In genomic region chr12:45728625-45729232, GRCh38 we compare ENCODE assay signal across 1 cellular context.
TF ChIP-seq lines count a peak whose summit lies in the region.

No MANE protein-coding gene starts in this region.

TF ChIP-seq in HepG2, 621 proteins besides CTCF, POLR2A, EP300 and RAD21 (continued from another document and continues in another):
- TF ChIP-seq SKIL (CRISPR knock-in tag; IDR thresholded peaks at IDR 0.05; ENCODE audit: borderline replicate concordance) (peak; percentile 67; the same call in 1 of the 2 replicates), MIER2 (CRISPR knock-in tag; IDR thresholded peaks at IDR 0.05) (peak; percentile 85), MAFF (IDR thresholded peaks at IDR 0.05; ENCODE audit: low read depth, low read length) (no peak), ADNP (CRISPR knock-in tag; IDR thresholded peaks at IDR 0.05) (peak; percentile 22; the same call in 1 of the 2 replicates), ISL2 (CRISPR knock-in tag; IDR thresholded peaks at IDR 0.05) (peak; percentile 79), GTF2F1 (IDR thresholded peaks at IDR 0.05; ENCODE audit: low read length) (0 out of 2 replicates have a peak, but pooled peaks have one; percentile 55), ATRX (CRISPR knock-in tag; IDR thresholded peaks at IDR 0.05; ENCODE audit: borderline replicate concordance) (no peak), ZNF598 (CRISPR knock-in tag; IDR thresholded peaks at IDR 0.05; ENCODE audit: borderline replicate concordance) (peak; percentile 60; the same call in 1 of the 2 replicates), KDM1A (CRISPR knock-in tag; IDR thresholded peaks at IDR 0.05) (peak; percentile 72; the same call in 1 of the 2 replicates), TBX2 (CRISPR knock-in tag; IDR thresholded peaks at IDR 0.05; ENCODE audit: borderline replicate concordance) (peak; percentile 89), PRMT3 (CRISPR knock-in tag; IDR thresholded peaks at IDR 0.05; ENCODE audit: borderline replicate concordance, low read depth) (no peak), ZNF883 (CRISPR knock-in tag; IDR thresholded peaks at IDR 0.05; ENCODE audit: not compliant biosample characterization) (no peak), ZNF816 (CRISPR knock-in tag; IDR thresholded peaks at IDR 0.05; ENCODE audit: borderline replicate concordance) (peak; percentile 22; the same call in 1 of the 2 replicates), CAMTA2 (CRISPR knock-in tag; IDR thresholded peaks at IDR 0.05; ENCODE audit: borderline replicate concordance) (no peak), TRAFD1 (CRISPR knock-in tag; IDR thresholded peaks at IDR 0.05; ENCODE audit: borderline replicate concordance) (peak; percentile 75; the same call in 1 of the 2 replicates), ZNF770 (CRISPR knock-in tag; IDR thresholded peaks at IDR 0.05) (peak; percentile 70; the same call in 1 of the 2 replicates), EEA1 (CRISPR knock-in tag; IDR thresholded peaks at IDR 0.05; ENCODE audit: borderline replicate concordance) (no peak), NFYB (CRISPR knock-in tag; IDR thresholded peaks at IDR 0.05) (peak; percentile 34; the same call in 1 of the 2 replicates), HNF1B (CRISPR knock-in tag; IDR thresholded peaks at IDR 0.05) (peak; percentile 91), RARA (CRISPR knock-in tag; IDR thresholded peaks at IDR 0.05) (peak; percentile 82), CBX1 (IDR thresholded peaks at IDR 0.05; ENCODE audit: low read depth) (peak; percentile 85), MAZ (IDR thresholded peaks at IDR 0.05; ENCODE audit: borderline replicate concordance, low read depth, low read length) (peak; percentile 89), MAZ (CRISPR knock-in tag; IDR thresholded peaks at IDR 0.05; ENCODE audit: low read depth) (peak; percentile 96), GMEB2 (CRISPR knock-in tag; IDR thresholded peaks at IDR 0.05; ENCODE audit: low read depth) (no peak), IKZF1 (IDR thresholded peaks at IDR 0.05) (no peak), JUN (CRISPR knock-in tag; IDR thresholded peaks at IDR 0.05) (no peak), ZFP1 (CRISPR knock-in tag; IDR thresholded peaks at IDR 0.05) (peak; percentile 81; the same call in 1 of the 2 replicates), ZBTB44 (CRISPR knock-in tag; IDR thresholded peaks at IDR 0.05) (peak; percentile 74; the same call in 1 of the 2 replicates), RORA (CRISPR knock-in tag; IDR thresholded peaks at IDR 0.05) (no peak), RCOR2 (CRISPR knock-in tag; IDR thresholded peaks at IDR 0.05) (peak; percentile 28; the same call in 1 of the 2 replicates), ZNF562 (CRISPR knock-in tag; IDR thresholded peaks at IDR 0.05; ENCODE audit: borderline replicate concordance) (no peak), HOXD1 (CRISPR knock-in tag; IDR thresholded peaks at IDR 0.05) (no peak; the same call in none of the 2 replicates), ZNF691 (CRISPR knock-in tag; IDR thresholded peaks at IDR 0.05; ENCODE audit: borderline replicate concordance, low read depth) (peak; percentile 89; the same call in 1 of the 2 replicates), FOXO4 (CRISPR knock-in tag; conservative IDR thresholded peaks at IDR 0.05) (no peak), SIX1 (CRISPR knock-in tag; IDR thresholded peaks at IDR 0.05; ENCODE audit: borderline replicate concordance) (no peak; the same call in 1 of the 2 replicates), MXD3 (CRISPR knock-in tag; IDR thresholded peaks at IDR 0.05) (peak; percentile 66; the same call in 1 of the 2 replicates), MNT (IDR thresholded peaks at IDR 0.05) (no peak; the same call in 1 of the 2 replicates), CEBPG (CRISPR knock-in tag; IDR thresholded peaks at IDR 0.05) (peak; percentile 60; the same call in 1 of the 2 replicates), MEIS2 (CRISPR knock-in tag; IDR thresholded peaks at IDR 0.05) (peak; percentile 87; the same call in 1 of the 2 replicates), NAIF1 (CRISPR knock-in tag; IDR thresholded peaks at IDR 0.05; ENCODE audit: borderline replicate concordance) (no peak; the same call in 1 of the 2 replicates), MED13 (CRISPR knock-in tag; IDR thresholded peaks at IDR 0.05) (peak; percentile 53; the same call in 1 of the 2 replicates), ZNF570 (CRISPR knock-in tag; IDR thresholded peaks at IDR 0.05; ENCODE audit: borderline replicate concordance) (no peak), ZNF230 (CRISPR knock-in tag; IDR thresholded peaks at IDR 0.05) (no peak; the same call in 1 of the 2 replicates), BCLAF1 (IDR thresholded peaks at IDR 0.05) (no peak), SPEN (CRISPR knock-in tag; IDR thresholded peaks at IDR 0.05; ENCODE audit: low read depth) (peak; percentile 89), ZNF17 (CRISPR knock-in tag; IDR thresholded peaks at IDR 0.05) (no peak)
